In the genomic region with DNA sequence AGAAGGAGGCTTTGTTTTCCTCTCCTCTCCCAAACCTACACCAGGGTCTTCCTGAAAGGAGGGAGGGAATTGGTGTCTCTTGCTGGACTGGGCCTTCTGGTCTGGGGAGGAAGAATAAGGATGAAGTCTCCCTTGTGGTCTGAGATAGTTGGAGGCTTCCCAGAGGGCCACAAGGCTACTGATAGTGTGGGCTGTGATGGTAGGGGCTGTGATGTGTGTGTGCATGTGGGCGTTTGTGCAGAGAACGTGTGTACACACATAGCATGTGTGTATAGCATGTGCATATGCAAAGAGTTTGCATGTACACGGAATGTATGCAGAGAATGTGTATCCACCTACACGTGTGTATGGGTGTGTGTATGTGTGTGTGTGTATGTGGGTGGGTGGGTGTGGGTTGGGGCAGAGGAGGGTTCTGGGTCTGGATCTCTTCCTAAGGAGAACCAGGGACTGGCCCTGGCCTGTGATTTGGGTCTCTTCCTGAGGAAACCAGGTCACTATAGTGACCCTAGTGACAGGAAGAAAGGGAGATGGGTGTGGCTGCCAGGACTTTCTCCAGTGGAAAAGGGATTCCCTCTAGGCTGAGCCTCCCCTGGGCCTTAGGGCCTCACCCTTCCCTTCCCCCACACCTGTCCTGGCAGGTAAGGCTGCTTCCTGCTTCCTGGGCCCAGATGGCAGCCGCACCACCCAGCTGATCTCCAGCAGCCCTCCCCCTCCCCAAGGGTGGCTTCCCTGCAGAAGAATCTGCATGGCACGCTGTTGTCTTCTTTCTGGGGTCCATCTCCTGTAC, we compare ENCODE assay signal across 8 cellular contexts. TPM values are rescaled to one million over a fixed set of nuclear protein-coding genes. Genes with fewer than 3 reads are reported as not detected.
DNase-seq lines count a peak whose midpoint lies in the region; ATAC-seq and TF ChIP-seq lines count a peak whose summit lies in the region.

No MANE protein-coding gene starts in this region.

- H3K9me3 ChIP-seq in SJSA1 (replicated peaks) (no peaks in the 10 kb centered on the region), skeletal muscle satellite cell (replicated peaks; ENCODE audit: low read length) (no peaks in the 10 kb centered on the region)

- H3K4me3 ChIP-seq in SJSA1, result peak overlapping the region; percentile 68
- peak overlapping the region; percentile 95 for H3K4me3 ChIP-seq in skeletal muscle satellite cell (ENCODE audit: low read length)

- H3K27me3 ChIP-seq in SJSA1 (replicated peaks), result no peaks in the 10 kb centered on the region
- H3K27me3 ChIP-seq in foreskin keratinocyte, result no peaks in the 10 kb centered on the region
- H3K27me3 ChIP-seq in skeletal muscle satellite cell (ENCODE audit: control insufficient read depth, insufficient read depth, low read length), result no peaks in the 10 kb centered on the region

- H3K36me3 ChIP-seq in SJSA1 (peaks cover 38% of the 10 kb centered on the region), skeletal muscle satellite cell (ENCODE audit: insufficient read depth, low read length) (no peaks in the 10 kb centered on the region)

- H3K27ac ChIP-seq in SJSA1 (no peak overlapping the region), foreskin keratinocyte (peak overlapping the region; percentile 50)

- DNase-seq in DMS53 (lab: John Stamatoyannopoulos, UW) (peak; percentile 69), DMS53 treated with DMSO at 0.1 percent for 48 hours (lab: John Stamatoyannopoulos, UW; ENCODE audit: unreplicated experiment) (no peak), SJSA1 (ENCODE audit: low read depth in 1 of 2, low spot score in 2 of 2) (no peak), foreskin keratinocyte (peak in 1 of 2 donors; percentile 73), Kasumi-1 (lab: John Stamatoyannopoulos, UW) (no peak), NCI-H187 treated with DMSO at 0.1 percent for 48 hours (lab: John Stamatoyannopoulos, UW) (no peak)
- DNase-seq in stimulated activated CD4-positive, alpha-beta T cell treated with anti-CD3 and anti-CD28 coated beads, Interleukin-4, amount 100 ng/mL, for 4 hours, result no peak

- TF ChIP-seq CTCF in foreskin keratinocyte (conservative IDR thresholded peaks at IDR 0.05), result no peak

- peak; percentile 14 for ATAC-seq in foreskin keratinocyte

- H3K4me1 ChIP-seq in SJSA1 (replicated peaks), result peaks cover 63% of the 10 kb centered on the region
- H3K4me1 ChIP-seq in foreskin keratinocyte, result peaks cover 30% of the 10 kb centered on the region
- peaks cover 46% of the 10 kb centered on the region for H3K4me1 ChIP-seq in skeletal muscle satellite cell (ENCODE audit: control insufficient read depth, insufficient read depth, low read length)

- H3K9ac ChIP-seq in skeletal muscle satellite cell (ENCODE audit: low read depth, low read length), result peak overlapping the region; percentile 87

- peak overlapping the region; percentile 99 for H3K4me2 ChIP-seq in skeletal muscle satellite cell (ENCODE audit: low read length)

RNA-seq across cellular contexts. Expression of a gene that starts 1.7 kb away (rescaled TPM):
- 130 and 207 TPM in 2 replicates for total RNA-seq in SJSA1 (2014; rRNA removed; shearing (Covaris generic))
- total RNA-seq in foreskin keratinocyte, result 399 and 593 TPM in 2 replicates
- 317 and 485 TPM in 2 replicates for polyA plus RNA-seq in foreskin keratinocyte
- 79.3 and 86.2 TPM in 2 replicates for total RNA-seq in skeletal muscle satellite cell (2012; rRNA removed)
